Comparison of ENCODE assay signal across 11 cellular contexts in genomic region chr6:89494131-89494793, GRCh38.
DNase-seq lines count a peak whose midpoint lies in the region; ATAC-seq and TF ChIP-seq lines count a peak whose summit lies in the region.
"Had no signal": no experiment of that assay in that cellular context is flagged by ENCODE, and none has a peak within 500 bp of the region (broad histone marks: within the 10 kb centered on the region; RNA-seq: fewer than 3 reads in every experiment).

No MANE protein-coding gene starts in this region.

- no peaks in the 10 kb centered on the region for H3K4me1 ChIP-seq in osteoblast (ENCODE audit: insufficient read depth, low read length)
- peaks cover 0 to 7% of the 10 kb centered on the region in 2 experiments; a peak in 1 of 4 replicates for H3K4me1 ChIP-seq in SK-N-SH (ENCODE audit: control insufficient read depth in 1 of 2, insufficient read depth in 2 of 2, low read depth in 1 of 2, low read length in 1 of 2)
- H3K4me1 ChIP-seq: colonic mucosa had no signal

- H3K4me2 ChIP-seq in osteoblast (ENCODE audit: insufficient read depth, low read length) (no peak overlapping the region), SK-N-SH (no peak overlapping the region)

- CTCF ChIA-PET in SK-N-SH (lab: Yijun Ruan, JAX), result interaction anchor here (1.2 kb wide), 1 partner anchor 19 kb away, joined by 3 read pairs; no protein-coding TSS in a partner anchor

- H3K36me3 ChIP-seq in GM06990 (ENCODE audit: control insufficient read depth, insufficient read depth, low read length) (no peaks in the 10 kb centered on the region), osteoblast (ENCODE audit: insufficient read depth, low read length) (no peaks in the 10 kb centered on the region), SK-N-SH (replicated peaks in 1 of 2; ENCODE audit: control insufficient read depth in 1 of 2, insufficient read depth in 2 of 2, low read length in 1 of 2) (no peaks in the 10 kb centered on the region)
- H3K36me3 ChIP-seq: colonic mucosa had no signal

- H3K4me3 ChIP-seq in GM06990 (replicated peaks; ENCODE audit: low read depth, low read length) (no peak overlapping the region), osteoblast (ENCODE audit: insufficient read depth, low read length) (no peak overlapping the region), SK-N-SH (ENCODE audit: low read depth in 2 of 2, low read length in 1 of 2) (no peak overlapping the region)
- H3K4me3 ChIP-seq: colonic mucosa, mucosa of descending colon had no signal

- H3K27me3 ChIP-seq in GM06990 (replicated peaks; ENCODE audit: control insufficient read depth, insufficient read depth, low read length), result no peaks in the 10 kb centered on the region
- H3K27me3 ChIP-seq in osteoblast (ENCODE audit: insufficient read depth, low read length), result no peaks in the 10 kb centered on the region
- no peaks in the 10 kb centered on the region for H3K27me3 ChIP-seq in SK-N-SH (ENCODE audit: insufficient read depth)
- H3K27me3 ChIP-seq: colonic mucosa had no signal

- no peaks in the 10 kb centered on the region for H3K79me2 ChIP-seq in osteoblast (ENCODE audit: insufficient read depth, low read length)
- H3K79me2 ChIP-seq in SK-N-SH (ENCODE audit: insufficient read depth), result no peaks in the 10 kb centered on the region

- ATAC-seq in HG03469 (IDR thresholded peaks at IDR 0.05; ENCODE audit: unreplicated experiment), result no peak
- no peak for ATAC-seq in GM21529 (IDR thresholded peaks at IDR 0.05; ENCODE audit: unreplicated experiment)
- ATAC-seq: mucosa of descending colon, SK-N-SH treated with all-trans-retinoic acid at 6 μM for 48 hours had no signal

- H3K27ac ChIP-seq in osteoblast (ENCODE audit: low read depth, low read length) (no peak overlapping the region), SK-N-SH (ENCODE audit: low read depth in 2 of 2, low read length in 1 of 2) (no peak overlapping the region)
- H3K27ac ChIP-seq: colonic mucosa had no signal

- peak; percentile 5 for TF ChIP-seq CTCF in GM06990 (IDR thresholded peaks at IDR 0.05; ENCODE audit: insufficient read depth, low read length, poor library complexity, severe bottlenecking)
- TF ChIP-seq CTCF in GM20000 (IDR thresholded peaks at IDR 0.05; ENCODE audit: extremely low read depth, missing control alignments), result no peak
- TF ChIP-seq CTCF in osteoblast (IDR thresholded peaks at IDR 0.05; ENCODE audit: extremely low read depth, low read depth, low read length), result no peak
- no peak for TF ChIP-seq CTCF in SK-N-SH (IDR thresholded peaks at IDR 0.05)

- no peak overlapping the region for H3K9ac ChIP-seq in SK-N-SH

- no peaks in the 10 kb centered on the region for H4K20me1 ChIP-seq in osteoblast (ENCODE audit: insufficient read depth, low read length)
- H4K20me1 ChIP-seq in SK-N-SH (ENCODE audit: insufficient read depth), result peaks cover 2% of the 10 kb centered on the region; the same call in 1 of the 2 replicates

- H3K9me2 ChIP-seq in SK-N-SH, result no peaks in the 10 kb centered on the region

- TF ChIP-seq RAD21 in SK-N-SH (IDR thresholded peaks at IDR 0.05; ENCODE audit: low read length), result no peak

- no peak overlapping the region for H2AFZ ChIP-seq in osteoblast (ENCODE audit: low read length)
- H2AFZ ChIP-seq in SK-N-SH (ENCODE audit: low read depth), result no peak overlapping the region

- DNase-seq in GM06990 (ENCODE audit: extremely low read depth, insufficient read length), result no peak
- peak; percentile 13 for DNase-seq in GM20000 (ENCODE audit: low spot score)
- DNase-seq in NCI-H69 (lab: John Stamatoyannopoulos, UW), result peak; percentile 41
- DNase-seq in erythroblast (lab: John Stamatoyannopoulos, UW), result peak; percentile 11 to 19
- no peak for DNase-seq in osteoblast (ENCODE audit: insufficient read length, low spot score, missing footprints)
- no peak for DNase-seq in SK-N-SH
- DNase-seq: colonic mucosa, mucosa of descending colon had no signal

- H3F3A ChIP-seq in SK-N-SH (replicated peaks; ENCODE audit: insufficient read depth), result no peaks in the 10 kb centered on the region

- POLR2A ChIA-PET in SK-N-SH (lab: Yijun Ruan, JAX), result no interaction called here

- no peak for TF ChIP-seq EP300 in SK-N-SH (IDR thresholded peaks at IDR 0.05; ENCODE audit: borderline replicate concordance in 1 of 2, low read depth in 1 of 2, low read length in 1 of 2)

- WGBS in SK-N-SH (ENCODE audit: low lambda C conversion rate), result 70% methylated on average over 3 of the region's 3 CpGs

- TF ChIP-seq POLR2A in erythroblast (IDR thresholded peaks at IDR 0.05; ENCODE audit: low read length), result no peak

- H3K9me3 ChIP-seq in osteoblast (ENCODE audit: low read depth, low read length), result no peaks in the 10 kb centered on the region
- H3K9me3 ChIP-seq in SK-N-SH, result no peaks in the 10 kb centered on the region
- H3K9me3 ChIP-seq: colonic mucosa, mucosa of descending colon had no signal

TF ChIP-seq in SK-N-SH, 30 proteins besides CTCF, POLR2A, EP300 and RAD21:
- TF ChIP-seq YY1 (IDR thresholded peaks at IDR 0.05; ENCODE audit: low read depth), result no peak
- no peak for TF ChIP-seq POLR2AphosphoS5 (IDR thresholded peaks at IDR 0.05; ENCODE audit: low read depth, low read length)
- no peak for TF ChIP-seq FOXM1 (IDR thresholded peaks at IDR 0.05; ENCODE audit: low read depth)
- no peak for TF ChIP-seq MXI1 (IDR thresholded peaks at IDR 0.05; ENCODE audit: low read depth, low read length)
- TF ChIP-seq TEAD4 (IDR thresholded peaks at IDR 0.05; ENCODE audit: borderline replicate concordance, insufficient read depth), result no peak
- TF ChIP-seq NFIC (IDR thresholded peaks at IDR 0.05; ENCODE audit: borderline replicate concordance), result no peak
- TF ChIP-seq NRF1 (IDR thresholded peaks at IDR 0.05; ENCODE audit: low read depth, low read length), result no peak
- no peak for TF ChIP-seq MEF2A (IDR thresholded peaks at IDR 0.05; ENCODE audit: borderline replicate concordance, low read depth)
- TF ChIP-seq, protein P1, sequence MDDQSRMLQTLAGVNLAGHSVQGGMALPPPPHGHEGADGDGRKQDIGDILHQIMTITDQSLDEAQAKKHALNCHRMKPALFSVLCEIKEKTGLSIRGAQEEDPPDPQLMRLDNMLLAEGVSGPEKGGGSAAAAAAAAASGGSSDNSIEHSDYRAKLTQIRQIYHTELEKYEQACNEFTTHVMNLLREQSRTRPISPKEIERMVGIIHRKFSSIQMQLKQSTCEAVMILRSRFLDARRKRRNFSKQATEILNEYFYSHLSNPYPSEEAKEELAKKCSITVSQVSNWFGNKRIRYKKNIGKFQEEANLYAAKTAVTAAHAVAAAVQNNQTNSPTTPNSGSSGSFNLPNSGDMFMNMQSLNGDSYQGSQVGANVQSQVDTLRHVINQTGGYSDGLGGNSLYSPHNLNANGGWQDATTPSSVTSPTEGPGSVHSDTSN (IDR thresholded peaks at IDR 0.05), result no peak
- TF ChIP-seq USF1 (IDR thresholded peaks at IDR 0.05; ENCODE audit: borderline replicate concordance, low read depth), result no peak
- TF ChIP-seq JUND (IDR thresholded peaks at IDR 0.05), result no peak
- TF ChIP-seq IRF3 (IDR thresholded peaks at IDR 0.05; ENCODE audit: low read depth, low read length), result no peak
- no peak for TF ChIP-seq RCOR1 (IDR thresholded peaks at IDR 0.05; ENCODE audit: low read length)
- TF ChIP-seq, protein P2, sequence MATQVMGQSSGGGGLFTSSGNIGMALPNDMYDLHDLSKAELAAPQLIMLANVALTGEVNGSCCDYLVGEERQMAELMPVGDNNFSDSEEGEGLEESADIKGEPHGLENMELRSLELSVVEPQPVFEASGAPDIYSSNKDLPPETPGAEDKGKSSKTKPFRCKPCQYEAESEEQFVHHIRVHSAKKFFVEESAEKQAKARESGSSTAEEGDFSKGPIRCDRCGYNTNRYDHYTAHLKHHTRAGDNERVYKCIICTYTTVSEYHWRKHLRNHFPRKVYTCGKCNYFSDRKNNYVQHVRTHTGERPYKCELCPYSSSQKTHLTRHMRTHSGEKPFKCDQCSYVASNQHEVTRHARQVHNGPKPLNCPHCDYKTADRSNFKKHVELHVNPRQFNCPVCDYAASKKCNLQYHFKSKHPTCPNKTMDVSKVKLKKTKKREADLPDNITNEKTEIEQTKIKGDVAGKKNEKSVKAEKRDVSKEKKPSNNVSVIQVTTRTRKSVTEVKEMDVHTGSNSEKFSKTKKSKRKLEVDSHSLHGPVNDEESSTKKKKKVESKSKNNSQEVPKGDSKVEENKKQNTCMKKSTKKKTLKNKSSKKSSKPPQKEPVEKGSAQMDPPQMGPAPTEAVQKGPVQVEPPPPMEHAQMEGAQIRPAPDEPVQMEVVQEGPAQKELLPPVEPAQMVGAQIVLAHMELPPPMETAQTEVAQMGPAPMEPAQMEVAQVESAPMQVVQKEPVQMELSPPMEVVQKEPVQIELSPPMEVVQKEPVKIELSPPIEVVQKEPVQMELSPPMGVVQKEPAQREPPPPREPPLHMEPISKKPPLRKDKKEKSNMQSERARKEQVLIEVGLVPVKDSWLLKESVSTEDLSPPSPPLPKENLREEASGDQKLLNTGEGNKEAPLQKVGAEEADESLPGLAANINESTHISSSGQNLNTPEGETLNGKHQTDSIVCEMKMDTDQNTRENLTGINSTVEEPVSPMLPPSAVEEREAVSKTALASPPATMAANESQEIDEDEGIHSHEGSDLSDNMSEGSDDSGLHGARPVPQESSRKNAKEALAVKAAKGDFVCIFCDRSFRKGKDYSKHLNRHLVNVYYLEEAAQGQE (IDR thresholded peaks at IDR 0.05; ENCODE audit: low read depth, low read length), result no peak
- no peak for TF ChIP-seq MAX (IDR thresholded peaks at IDR 0.05; ENCODE audit: low read depth)
- TF ChIP-seq SMC3 (IDR thresholded peaks at IDR 0.05; ENCODE audit: low read depth, low read length), result no peak

Comparison
In these comparisons a context has a peak if more than half of its experiments do, and no peak if none do; other contexts are left out.
1. DNase-seq: peak in GM20000 (single experiment), NCI-H69 (single experiment) and erythroblast (2 of 2); none in GM06990 (single experiment), osteoblast (single experiment) and SK-N-SH (single experiment).